1 cellular context compared by ENCODE assay signal in the genomic region with DNA sequence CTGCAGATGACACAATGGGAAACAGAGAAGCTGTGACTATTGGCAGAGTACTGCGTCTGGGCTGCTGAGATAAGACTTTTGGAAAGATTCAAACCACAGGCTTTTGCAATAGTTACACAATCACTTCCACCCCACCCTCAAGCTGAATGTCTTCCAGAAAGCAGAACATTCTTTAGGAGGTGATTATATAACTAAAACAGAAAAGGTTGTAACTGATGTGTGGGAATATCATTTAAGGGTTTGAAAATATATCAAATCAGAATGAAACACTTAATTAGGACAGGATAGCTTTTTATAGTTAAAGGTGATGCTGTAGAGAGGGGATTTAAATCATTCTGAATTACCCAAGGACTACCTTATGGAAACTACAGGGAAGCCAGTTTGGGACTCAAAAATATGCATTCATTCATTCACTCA.
TF ChIP-seq lines count a peak whose summit lies in the region.

No MANE protein-coding gene starts in this region.

TF ChIP-seq in K562, 482 proteins besides CTCF, POLR2A, EP300 and RAD21 (continued from another document):
- TF ChIP-seq E2F8 (IDR thresholded peaks at IDR 0.05; ENCODE audit: low read depth, partially characterized antibody) (peak; percentile 60), LCOR (CRISPR knock-in tag; IDR thresholded peaks at IDR 0.05) (peak; percentile 99), CBFA2T3 (IDR thresholded peaks at IDR 0.05) (peak; percentile 98), HNRNPK (IDR thresholded peaks at IDR 0.05; ENCODE audit: low read depth, low read length, poor library complexity, severe bottlenecking) (no peak), CGGBP1 (CRISPR knock-in tag; IDR thresholded peaks at IDR 0.05) (no peak), ZEB2 (IDR thresholded peaks at IDR 0.05) (peak; percentile 77; the same call in 1 of the 2 replicates), NONO (IDR thresholded peaks at IDR 0.05; ENCODE audit: low read depth in 2 of 2, low read length in 1 of 2) (peak in 1 of 2 experiments; percentile 37; a peak in 1 of 4 replicates), HMG20A (CRISPR knock-in tag; conservative IDR thresholded peaks at IDR 0.05) (peak; percentile 90), TAL1 (IDR thresholded peaks at IDR 0.05) (peak; percentile 97), NUFIP1 (IDR thresholded peaks at IDR 0.05; ENCODE audit: partially characterized antibody) (no peak), HDAC2 (IDR thresholded peaks at IDR 0.05) (peak; percentile 100), MTA3 (IDR thresholded peaks at IDR 0.05; ENCODE audit: borderline replicate concordance) (peak; percentile 84), MBD2 (IDR thresholded peaks at IDR 0.05; ENCODE audit: borderline replicate concordance, low read depth) (peak; percentile 32; the same call in 1 of the 2 replicates), MXI1 (IDR thresholded peaks at IDR 0.05; ENCODE audit: low read depth, low read length) (peak; percentile 22; the same call in 1 of the 2 replicates), SMARCC2 (IDR thresholded peaks at IDR 0.05; ENCODE audit: low read depth) (peak; percentile 98), TRIM24 (IDR thresholded peaks at IDR 0.05) (peak; percentile 98), TAF9B (IDR thresholded peaks at IDR 0.05; ENCODE audit: partially characterized antibody) (peak; percentile 52), JUND (IDR thresholded peaks at IDR 0.05; ENCODE audit: borderline replicate concordance, low read depth, low read length) (peak; percentile 91), JUND (tag; IDR thresholded peaks at IDR 0.05; ENCODE audit: borderline replicate concordance, low read depth, low read length) (peak; percentile 79; the same call in 1 of the 3 replicates), TEAD1 (CRISPR knock-in tag; IDR thresholded peaks at IDR 0.05) (peak; percentile 77 to 97), NR2C2 (CRISPR knock-in tag; IDR thresholded peaks at IDR 0.05) (no peak), NR2C2 (tag; IDR thresholded peaks at IDR 0.05) (peak; percentile 67; the same call in 1 of the 2 replicates), SRSF9 (IDR thresholded peaks at IDR 0.05; ENCODE audit: borderline replicate concordance, low read depth, low read length) (no peak), FOXK1 (CRISPR knock-in tag; IDR thresholded peaks at IDR 0.05; ENCODE audit: borderline replicate concordance) (no peak), NCOA6 (IDR thresholded peaks at IDR 0.05) (no peak), ZNF589 (CRISPR knock-in tag; IDR thresholded peaks at IDR 0.05; ENCODE audit: low read depth) (peak; percentile 79; the same call in 1 of the 2 replicates), ZBTB17 (CRISPR knock-in tag; IDR thresholded peaks at IDR 0.05) (no peak), PML (IDR thresholded peaks at IDR 0.05; ENCODE audit: low read length) (peak; percentile 98), GMEB1 (CRISPR knock-in tag; IDR thresholded peaks at IDR 0.05) (peak; percentile 44; the same call in 1 of the 2 replicates), ZKSCAN8 (CRISPR knock-in tag; IDR thresholded peaks at IDR 0.05) (peak; percentile 69; the same call in 1 of the 2 replicates), KLF6 (CRISPR knock-in tag; IDR thresholded peaks at IDR 0.05; ENCODE audit: borderline replicate concordance) (peak; percentile 48; the same call in 1 of the 2 replicates), NFATC3 (IDR thresholded peaks at IDR 0.05) (peak; percentile 92), LEF1 (IDR thresholded peaks at IDR 0.05) (peak; percentile 91), ETV5 (CRISPR knock-in tag; IDR thresholded peaks at IDR 0.05; ENCODE audit: low read depth) (0 out of 2 replicates have a peak, but pooled peaks have one; percentile 70)
- TF ChIP-seq, protein P1, sequence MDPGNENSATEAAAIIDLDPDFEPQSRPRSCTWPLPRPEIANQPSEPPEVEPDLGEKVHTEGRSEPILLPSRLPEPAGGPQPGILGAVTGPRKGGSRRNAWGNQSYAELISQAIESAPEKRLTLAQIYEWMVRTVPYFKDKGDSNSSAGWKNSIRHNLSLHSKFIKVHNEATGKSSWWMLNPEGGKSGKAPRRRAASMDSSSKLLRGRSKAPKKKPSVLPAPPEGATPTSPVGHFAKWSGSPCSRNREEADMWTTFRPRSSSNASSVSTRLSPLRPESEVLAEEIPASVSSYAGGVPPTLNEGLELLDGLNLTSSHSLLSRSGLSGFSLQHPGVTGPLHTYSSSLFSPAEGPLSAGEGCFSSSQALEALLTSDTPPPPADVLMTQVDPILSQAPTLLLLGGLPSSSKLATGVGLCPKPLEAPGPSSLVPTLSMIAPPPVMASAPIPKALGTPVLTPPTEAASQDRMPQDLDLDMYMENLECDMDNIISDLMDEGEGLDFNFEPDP (CRISPR knock-in tag; IDR thresholded peaks at IDR 0.05): no peak
- TF ChIP-seq, protein P2, sequence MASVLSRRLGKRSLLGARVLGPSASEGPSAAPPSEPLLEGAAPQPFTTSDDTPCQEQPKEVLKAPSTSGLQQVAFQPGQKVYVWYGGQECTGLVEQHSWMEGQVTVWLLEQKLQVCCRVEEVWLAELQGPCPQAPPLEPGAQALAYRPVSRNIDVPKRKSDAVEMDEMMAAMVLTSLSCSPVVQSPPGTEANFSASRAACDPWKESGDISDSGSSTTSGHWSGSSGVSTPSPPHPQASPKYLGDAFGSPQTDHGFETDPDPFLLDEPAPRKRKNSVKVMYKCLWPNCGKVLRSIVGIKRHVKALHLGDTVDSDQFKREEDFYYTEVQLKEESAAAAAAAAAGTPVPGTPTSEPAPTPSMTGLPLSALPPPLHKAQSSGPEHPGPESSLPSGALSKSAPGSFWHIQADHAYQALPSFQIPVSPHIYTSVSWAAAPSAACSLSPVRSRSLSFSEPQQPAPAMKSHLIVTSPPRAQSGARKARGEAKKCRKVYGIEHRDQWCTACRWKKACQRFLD (CRISPR knock-in tag; IDR thresholded peaks at IDR 0.05): peak; percentile 94; the same call in 1 of the 2 replicates
- TF ChIP-seq, protein P3, sequence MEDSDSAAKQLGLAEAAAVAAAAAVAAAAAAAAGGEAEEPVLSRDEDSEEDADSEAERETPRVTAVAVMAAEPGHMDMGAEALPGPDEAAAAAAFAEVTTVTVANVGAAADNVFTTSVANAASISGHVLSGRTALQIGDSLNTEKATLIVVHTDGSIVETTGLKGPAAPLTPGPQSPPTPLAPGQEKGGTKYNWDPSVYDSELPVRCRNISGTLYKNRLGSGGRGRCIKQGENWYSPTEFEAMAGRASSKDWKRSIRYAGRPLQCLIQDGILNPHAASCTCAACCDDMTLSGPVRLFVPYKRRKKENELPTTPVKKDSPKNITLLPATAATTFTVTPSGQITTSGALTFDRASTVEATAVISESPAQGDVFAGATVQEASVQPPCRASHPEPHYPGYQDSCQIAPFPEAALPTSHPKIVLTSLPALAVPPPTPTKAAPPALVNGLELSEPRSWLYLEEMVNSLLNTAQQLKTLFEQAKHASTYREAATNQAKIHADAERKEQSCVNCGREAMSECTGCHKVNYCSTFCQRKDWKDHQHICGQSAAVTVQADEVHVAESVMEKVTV (CRISPR knock-in tag; IDR thresholded peaks at IDR 0.05): no peak
- TF ChIP-seq, protein P4, sequence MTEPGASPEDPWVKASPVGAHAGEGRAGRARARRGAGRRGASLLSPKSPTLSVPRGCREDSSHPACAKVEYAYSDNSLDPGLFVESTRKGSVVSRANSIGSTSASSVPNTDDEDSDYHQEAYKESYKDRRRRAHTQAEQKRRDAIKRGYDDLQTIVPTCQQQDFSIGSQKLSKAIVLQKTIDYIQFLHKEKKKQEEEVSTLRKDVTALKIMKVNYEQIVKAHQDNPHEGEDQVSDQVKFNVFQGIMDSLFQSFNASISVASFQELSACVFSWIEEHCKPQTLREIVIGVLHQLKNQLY (CRISPR knock-in tag; conservative IDR thresholded peaks at IDR 0.05): no peak
- TF ChIP-seq, protein P5, sequence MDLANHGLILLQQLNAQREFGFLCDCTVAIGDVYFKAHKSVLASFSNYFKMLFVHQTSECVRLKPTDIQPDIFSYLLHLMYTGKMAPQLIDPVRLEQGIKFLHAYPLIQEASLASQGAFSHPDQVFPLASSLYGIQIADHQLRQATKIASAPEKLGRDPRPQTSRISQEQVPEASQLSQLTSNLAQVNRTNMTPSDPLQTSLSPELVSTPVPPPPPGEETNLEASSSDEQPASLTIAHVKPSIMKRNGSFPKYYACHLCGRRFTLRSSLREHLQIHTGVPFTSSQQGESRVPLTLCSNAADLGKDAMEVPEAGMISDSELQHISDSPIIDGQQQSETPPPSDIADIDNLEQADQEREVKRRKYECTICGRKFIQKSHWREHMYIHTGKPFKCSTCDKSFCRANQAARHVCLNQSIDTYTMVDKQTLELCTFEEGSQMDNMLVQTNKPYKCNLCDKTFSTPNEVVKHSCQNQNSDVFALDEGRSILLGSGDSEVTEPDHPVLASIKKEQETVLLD (IDR thresholded peaks at IDR 0.05): no peak
- TF ChIP-seq, protein P6, sequence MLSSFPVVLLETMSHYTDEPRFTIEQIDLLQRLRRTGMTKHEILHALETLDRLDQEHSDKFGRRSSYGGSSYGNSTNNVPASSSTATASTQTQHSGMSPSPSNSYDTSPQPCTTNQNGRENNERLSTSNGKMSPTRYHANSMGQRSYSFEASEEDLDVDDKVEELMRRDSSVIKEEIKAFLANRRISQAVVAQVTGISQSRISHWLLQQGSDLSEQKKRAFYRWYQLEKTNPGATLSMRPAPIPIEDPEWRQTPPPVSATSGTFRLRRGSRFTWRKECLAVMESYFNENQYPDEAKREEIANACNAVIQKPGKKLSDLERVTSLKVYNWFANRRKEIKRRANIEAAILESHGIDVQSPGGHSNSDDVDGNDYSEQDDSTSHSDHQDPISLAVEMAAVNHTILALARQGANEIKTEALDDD (IDR thresholded peaks at IDR 0.05): 0 out of 2 replicates have a peak, but pooled peaks have one; percentile 14
